19 cellular contexts compared by ENCODE assay signal in genomic region chr13:50406831-50407230, GRCh38.
DNase-seq lines count a peak whose midpoint lies in the region; ATAC-seq and TF ChIP-seq lines count a peak whose summit lies in the region.
"Had no signal": no experiment of that assay in that cellular context is flagged by ENCODE, and none has a peak within 500 bp of the region (broad histone marks: within the 10 kb centered on the region; RNA-seq: fewer than 3 reads in every experiment).

No MANE protein-coding gene starts in this region.

- H3K4me2 ChIP-seq in BLaER1, result peak overlapping the region; percentile 36
- H3K4me2 ChIP-seq in osteoblast (ENCODE audit: insufficient read depth, low read length), result no peak overlapping the region
- H3K4me2 ChIP-seq: KMS-11, SK-N-SH had no signal

- H3K79me2 ChIP-seq in osteoblast (ENCODE audit: insufficient read depth, low read length), result no peaks in the 10 kb centered on the region

- TF ChIP-seq POLR2A in suprapubic skin (IDR thresholded peaks at IDR 0.05), result no peak

- H3K9ac ChIP-seq in BLaER1, result no peak overlapping the region
- H3K9ac ChIP-seq: KMS-11, SK-N-SH had no signal

- TF ChIP-seq CTCF in osteoblast (IDR thresholded peaks at IDR 0.05; ENCODE audit: extremely low read depth, low read depth, low read length), result no peak
- TF ChIP-seq CTCF in suprapubic skin (IDR thresholded peaks at IDR 0.05), result no peak

- H3K27ac ChIP-seq in BLaER1 (no peak overlapping the region), osteoblast (ENCODE audit: low read depth, low read length) (no peak overlapping the region), suprapubic skin (no peak overlapping the region)
- H3K27ac ChIP-seq: KMS-11 had no signal

- no peaks in the 10 kb centered on the region for H3K9me3 ChIP-seq in BLaER1
- no peaks in the 10 kb centered on the region for H3K9me3 ChIP-seq in osteoblast (ENCODE audit: low read depth, low read length)
- H3K9me3 ChIP-seq in suprapubic skin, result no peaks in the 10 kb centered on the region
- H3K9me3 ChIP-seq: SK-N-SH had no signal

- DNase-seq in DMS153 treated with DMSO at 0.1 percent for 48 hours (lab: John Stamatoyannopoulos, UW; ENCODE audit: unreplicated experiment) (peak; percentile 44), NCI-H69 (lab: John Stamatoyannopoulos, UW) (peak; percentile 48), osteoblast (ENCODE audit: insufficient read length, low spot score, missing footprints) (peak; percentile 63), suprapubic skin (ENCODE audit: low spot score in 2 of 2) (no peak), NCI-H146 treated with DMSO at 0.1 percent for 48 hours (lab: John Stamatoyannopoulos, UW; ENCODE audit: unreplicated experiment) (no peak)
- DNase-seq: DND-41; IMR-90; MV-4-11; NCI-H1105 treated with DMSO at 0.1 percent for 48 hours; NCI-H187 treated with DMSO at 0.1 percent for 48 hours; NCI-H774; NK-92 treated with Interleukin-12 subunit alpha and Interleukin-12 subunit beta, amount 100 ng/mL, for 24 hours; SIG-M5; SK-N-SH; T-helper 2 cell had no signal

- H3K4me3 ChIP-seq in BLaER1, result no peak overlapping the region
- no peak overlapping the region for H3K4me3 ChIP-seq in osteoblast (ENCODE audit: insufficient read depth, low read length)
- H3K4me3 ChIP-seq in suprapubic skin, result no peak overlapping the region

- 95% methylated on average over 3 of the region's 3 CpGs for WGBS in suprapubic skin

- no peak for TF ChIP-seq EP300 in suprapubic skin (IDR thresholded peaks at IDR 0.05)

- H4K20me1 ChIP-seq in BLaER1 (no peaks in the 10 kb centered on the region), osteoblast (ENCODE audit: insufficient read depth, low read length) (no peaks in the 10 kb centered on the region)

- no peak overlapping the region for H2AFZ ChIP-seq in osteoblast (ENCODE audit: low read length)

- H3K27me3 ChIP-seq in BLaER1, result no peaks in the 10 kb centered on the region
- H3K27me3 ChIP-seq in osteoblast (ENCODE audit: insufficient read depth, low read length), result no peaks in the 10 kb centered on the region
- H3K27me3 ChIP-seq in suprapubic skin, result no peaks in the 10 kb centered on the region

- H3K36me3 ChIP-seq in BLaER1 (no peaks in the 10 kb centered on the region), osteoblast (ENCODE audit: insufficient read depth, low read length) (no peaks in the 10 kb centered on the region), suprapubic skin (no peaks in the 10 kb centered on the region)

- peaks cover 11% of the 10 kb centered on the region for H3K4me1 ChIP-seq in BLaER1
- H3K4me1 ChIP-seq in osteoblast (ENCODE audit: insufficient read depth, low read length), result peaks cover 21% of the 10 kb centered on the region
- H3K4me1 ChIP-seq in suprapubic skin, result peaks cover 3% of the 10 kb centered on the region

- ATAC-seq in GM18870 (IDR thresholded peaks at IDR 0.05; ENCODE audit: unreplicated experiment), result no peak
- ATAC-seq: Panc1 had no signal

Comparison
In these comparisons a context has a peak if more than half of its experiments do, and no peak if none do; other contexts are left out.
1. DNase-seq: peak in DMS153 treated with DMSO at 0.1 percent for 48 hours (single experiment), NCI-H69 (single experiment) and osteoblast (single experiment); none in suprapubic skin (0 of 2) and NCI-H146 treated with DMSO at 0.1 percent for 48 hours (single experiment).